In genomic region chr14:73878436-73878835, GRCh38 we compare ENCODE assay signal across 13 cellular contexts.
"Had no signal": no experiment of that assay in that cellular context is flagged by ENCODE, and none has a peak within 500 bp of the region (broad histone marks: within the 10 kb centered on the region; RNA-seq: fewer than 3 reads in every experiment).

No MANE protein-coding gene starts in this region.

- H3K79me2 ChIP-seq: hepatocyte had no signal

- ATAC-seq: activated CD8-positive, alpha-beta memory T cell treated with anti-CD3 and anti-CD28 coated beads, Interleukin-2, amount 10 ng/mL, durations not matched to agents 7 days and 5 days had no signal

- DNase-seq: activated CD4-positive, CD25-positive, alpha-beta regulatory T cell; activated CD8-positive, alpha-beta memory T cell treated with anti-CD3 and anti-CD28 coated beads, Interleukin-2, amount 10 ng/mL, durations not matched to agents 7 days and 5 days; activated gamma-delta T cell treated with Interleukin-2 at 50 U/mL for 16 hours; activated naive CD8-positive, alpha-beta T cell treated with anti-CD3 and anti-CD28 coated beads for 36 hours; activated T-cell treated with anti-CD3 and anti-CD28 coated beads, Interleukin-2, amount 50 U/mL, for 24 hours; esophagus squamous epithelium; kidney glomerular epithelial cell; ovary; stimulated activated CD4-positive, alpha-beta T cell treated with anti-CD3 and anti-CD28 coated beads, Interleukin-12 subunit alpha, Interleukin-12 subunit beta, amount 100 ng/mL, for 4 hours; stimulated activated naive CD4-positive, alpha-beta T cell treated with Interleukin-2 at 50 U/mL for 16 hours; T-helper 2 cell had no signal

- H3K4me2 ChIP-seq: hepatocyte had no signal

- H2AFZ ChIP-seq: hepatocyte had no signal

- H3K4me1 ChIP-seq: esophagus squamous epithelium had no signal

- H3K36me3 ChIP-seq: esophagus squamous epithelium, ovary had no signal

- H3K9me3 ChIP-seq: esophagus squamous epithelium, ovary had no signal

- H3K4me3 ChIP-seq: cardiac muscle cell, esophagus squamous epithelium, hepatocyte, ovary had no signal

- H3K27me3 ChIP-seq: cardiac muscle cell, esophagus squamous epithelium, hepatocyte, ovary had no signal

- H3K27ac ChIP-seq: cardiac muscle cell, esophagus squamous epithelium, hepatocyte, ovary had no signal
